In genomic region chr22:36405671-36406070, GRCh38 we compare ENCODE assay signal across 9 cellular contexts. TPM values are rescaled to one million over a fixed set of nuclear protein-coding genes. Genes with fewer than 3 reads are reported as not detected.
A peak's percentile ranks its signal among the peaks of the same experiment; 100 is the strongest.
DNase-seq lines count a peak whose midpoint lies in the region; ATAC-seq, FAIRE-seq and TF ChIP-seq lines count a peak whose summit lies in the region.
"Had no signal": no experiment of that assay in that cellular context is flagged by ENCODE, and none has a peak within 500 bp of the region (broad histone marks: within the 10 kb centered on the region; RNA-seq: fewer than 3 reads in every experiment).

No MANE protein-coding gene starts in this region.

- no peaks in the 10 kb centered on the region for H3K27me3 ChIP-seq in SJSA1 (replicated peaks)
- H3K27me3 ChIP-seq in GM12878 (replicated peaks in 1 of 2; ENCODE audit: control insufficient read depth in 2 of 2, insufficient read depth in 2 of 2, low read length in 1 of 2), result no peaks in the 10 kb centered on the region

- H3K4me1 Mint-ChIP-seq in stimulated activated memory B cell treated with anti-CD40 and anti-IgM and Interleukin-4, amounts not matched to agents 10 μg/mL and 1 μg/mL and 100 μg/mL, for 72 hours, result peaks cover 56% of the 10 kb centered on the region

- no peaks in the 10 kb centered on the region for H3K9me3 ChIP-seq in SJSA1 (replicated peaks)
- no peaks in the 10 kb centered on the region for H3K9me3 ChIP-seq in GM12878 (replicated peaks; ENCODE audit: control insufficient read depth, insufficient read depth, low read length)

- RAD21 ChIA-PET in GM12878 (lab: Charles Lee; ENCODE audit: unreplicated experiment), result no interaction called here

- CTCF ChIA-PET in GM12878 (lab: Yijun Ruan, JAX), result interaction anchor here (1.0 to 1.5 kb wide), 2 partner anchors 30 to 80 kb away, joined by 4 read pairs; no protein-coding TSS in a partner anchor

- TF ChIP-seq CTCF in GM12878 (IDR thresholded peaks at IDR 0.05 in 2 of 3, conservative IDR thresholded peaks at IDR 0.05 in 1 of 3; ENCODE audit: control insufficient read depth in 2 of 3, extremely low read depth in 1 of 3, insufficient read depth in 1 of 3, low read depth in 3 of 3, low read length in 3 of 3), result peak in 2 of 3 experiments; percentile 9 to 11; a peak in 1 of 6 replicates

- in situ Hi-C loops in GM12878 (cut with MboI), result no loop called here

- peak overlapping the region; percentile 85 for H3K27ac Mint-ChIP-seq in stimulated activated memory B cell treated with anti-CD40 and anti-IgM and Interleukin-4, amounts not matched to agents 10 μg/mL and 1 μg/mL and 100 μg/mL, for 72 hours

- TF ChIP-seq POLR2A in GM12878 (IDR thresholded peaks at IDR 0.05; ENCODE audit: low read depth, low read length), result no peak

- no peaks in the 10 kb centered on the region for H3K36me3 Mint-ChIP-seq in stimulated activated memory B cell treated with anti-CD40 and anti-IgM and Interleukin-4, amounts not matched to agents 10 μg/mL and 1 μg/mL and 100 μg/mL, for 72 hours

- DNase-seq in DMS79 treated with DMSO at 0.1 percent for 48 hours (lab: John Stamatoyannopoulos, UW) (peak; percentile 33), DMS79 (lab: John Stamatoyannopoulos, UW) (no peak), SJSA1 (ENCODE audit: low read depth in 1 of 2, low spot score in 2 of 2) (peak; percentile 52 to 64), GM12878 (ENCODE audit: low read depth, low spot score) (no peak), hippocampal formation (lab: John Stamatoyannopoulos, UW) (no peak), middle frontal gyrus (ENCODE audit: extremely low spot score, low spot score) (no peak)

- SMC1A ChIA-PET in GM12878 (lab: Charles Lee; ENCODE audit: uncharacterized antibody, unreplicated experiment), result interaction anchor here (1.0 to 1.4 kb wide), 2 partner anchors 26 to 47 kb away, joined by 3 read pairs; no protein-coding TSS in a partner anchor

- peak overlapping the region; percentile 64 for H3K27ac ChIP-seq in SJSA1
- 0 out of 2 replicates have a peak overlapping the region, but pooled peaks have one; percentile 2 for H3K27ac ChIP-seq in GM12878 (ENCODE audit: control insufficient read depth, insufficient read depth)
- H3K27ac ChIP-seq: 22Rv1 had no signal

- TF ChIP-seq RAD21 in GM12878 (IDR thresholded peaks at IDR 0.05; ENCODE audit: insufficient read depth, low read depth, low read length), result 0 out of 2 replicates have a peak, but pooled peaks have one; percentile 14

- no peaks in the 10 kb centered on the region for H4K20me1 ChIP-seq in GM12878 (ENCODE audit: control insufficient read depth, insufficient read depth)

- H3K4me3 Mint-ChIP-seq in stimulated activated memory B cell treated with anti-CD40 and anti-IgM and Interleukin-4, amounts not matched to agents 10 μg/mL and 1 μg/mL and 100 μg/mL, for 72 hours, result no peak overlapping the region

- H3K9ac ChIP-seq in GM12878 (ENCODE audit: control insufficient read depth, insufficient read depth, low read length), result no peak overlapping the region; the same call in 1 of the 2 replicates

- H3K36me3 ChIP-seq in SJSA1, result no peaks in the 10 kb centered on the region
- no peaks in the 10 kb centered on the region for H3K36me3 ChIP-seq in GM12878 (ENCODE audit: control insufficient read depth in 2 of 2, insufficient read depth in 2 of 2, low read length in 1 of 2)

- intact Hi-C loops in GM12878 (cut with micrococcal nuclease; ENCODE audit: unreplicated experiment), result no loop called here

- H3K4me1 ChIP-seq in SJSA1 (replicated peaks) (peaks cover 28% of the 10 kb centered on the region), GM12878 (ENCODE audit: control insufficient read depth, insufficient read depth, low read length) (peaks cover 12% of the 10 kb centered on the region)

- H3K79me2 ChIP-seq in GM12878 (ENCODE audit: control insufficient read depth, insufficient read depth, low read length), result no peaks in the 10 kb centered on the region

- peak overlapping the region; percentile 35 for H3K4me2 ChIP-seq in GM12878 (ENCODE audit: control insufficient read depth, insufficient read depth)

- whole genome bisulfite sequencing in GM12878 (ENCODE audit: insufficient coverage, insufficient replicate concordance, low lambda C conversion rate, missing lambda C conversion rate), result 1% methylated on average over 5 of the region's 5 CpGs

- H3K4me3 ChIP-seq in SJSA1 (no peak overlapping the region), GM12878 (no peak overlapping the region)

- H2AFZ ChIP-seq in GM12878 (ENCODE audit: control insufficient read depth, low read depth, low read length), result peak overlapping the region; percentile 77

- H3K9me3 Mint-ChIP-seq in stimulated activated memory B cell treated with anti-CD40 and anti-IgM and Interleukin-4, amounts not matched to agents 10 μg/mL and 1 μg/mL and 100 μg/mL, for 72 hours, result no peaks in the 10 kb centered on the region

- no peaks in the 10 kb centered on the region for H3K27me3 Mint-ChIP-seq in stimulated activated memory B cell treated with anti-CD40 and anti-IgM and Interleukin-4, amounts not matched to agents 10 μg/mL and 1 μg/mL and 100 μg/mL, for 72 hours

- no peak for FAIRE-seq in GM12878 (lab: Jason Lieb, UNC)

- TF ChIP-seq EP300 in GM12878 (IDR thresholded peaks at IDR 0.05; ENCODE audit: borderline replicate concordance in 1 of 2, control insufficient read depth in 1 of 2, low read depth in 2 of 2, low read length in 2 of 2), result no peak

- ATAC-seq in GM12878 (peak; percentile 75), GM21529 (IDR thresholded peaks at IDR 0.05; ENCODE audit: unreplicated experiment) (no peak)
- peak; percentile 86 for ATAC-seq in stimulated activated memory B cell treated with anti-CD40 and anti-IgM and Interleukin-4, amounts not matched to agents 10 μg/mL and 1 μg/mL and 100 μg/mL, for 72 hours

- POLR2A ChIA-PET in GM12878 (lab: Charles Lee), result interaction anchor here (0.6 kb wide), 3 partner anchors 25 to 916 kb away, joined by 3 to 6 read pairs (median 3); no protein-coding TSS in a partner anchor

- no TSS peak for BruUV-seq in GM12878 (replicated peaks; lab: Mats Ljungman, UMichigan)

TF ChIP-seq in GM12878, 131 proteins besides CTCF, POLR2A, EP300 and RAD21:
- TF ChIP-seq SIN3A (IDR thresholded peaks at IDR 0.05; ENCODE audit: low read depth, low read length) (no peak), RUNX3 (IDR thresholded peaks at IDR 0.05; ENCODE audit: low read length) (peak; percentile 55)

RNA-seq across cellular contexts. Expression of gene MYH9, which starts 17.9 kb away (rescaled TPM):
- 510 and 668 TPM in 2 replicates for total RNA-seq in SJSA1 (2014; rRNA removed; shearing (Covaris generic))
- 209 and 215 TPM in 2 replicates for total RNA-seq in GM12878 (2013; cell fraction: nucleolus; rRNA removed)
- total RNA-seq in GM12878 (2014; rRNA removed), result 185 and 216 TPM in 2 replicates
- total RNA-seq in GM12878 (2014; rRNA removed; fragmentation: Illumina TruSeq; extraction: Trizol), result 82.8 and 83.1 TPM in 2 replicates
- 497 and 525 TPM in 2 replicates for total RNA-seq in GM12878 (2021)
- 79.9 TPM for polyA plus RNA-seq in GM12878 (2011; ENCODE audit: low read depth)
- 42.4 and 98.6 TPM in 2 replicates for polyA plus RNA-seq in GM12878 (2011; rRNA removed)
- 51.0 and 59.8 TPM in 2 replicates for polyA plus RNA-seq in GM12878 (2011; cell fraction: cytosol; rRNA removed)
- 91.7 and 127 TPM in 2 replicates for polyA plus RNA-seq in GM12878 (2011; cell fraction: nucleus; rRNA removed)
- 154 and 166 TPM in 2 replicates for polyA plus RNA-seq in GM12878 (2012)
- polyA plus RNA-seq in GM12878 (2014; fragmentation: Illumina TruSeq; extraction: Trizol), result 123 and 125 TPM in 2 replicates
- 1 to 10 TPM; 5.1 to 8.1 TPM for polyA plus RNA-seq in GM12878 (2014; fragmentation: Nextera tagmentation; extraction: Ambion mirVana)
- polyA plus RNA-seq in GM12878 (2014; rRNA removed), result 165 and 198 TPM in 2 replicates
- polyA plus RNA-seq in GM12878 (2016; fragmentation: Nextera tagmentation; extraction: Ambion mirVana), result 100 to 1,000 TPM; 228 to 236 TPM
- polyA minus RNA-seq in GM12878 (2011; rRNA and poly(A)+ RNA removed), result 168 and 298 TPM in 2 replicates
- 91.7 and 100 TPM in 2 replicates for polyA minus RNA-seq in GM12878 (2011; cell fraction: cytosol; rRNA and poly(A)+ RNA removed)
- polyA minus RNA-seq in GM12878 (2011; cell fraction: nucleus; rRNA and poly(A)+ RNA removed), result 54.6 and 83.0 TPM in 2 replicates

Comparison
In these comparisons a context has a peak if more than half of its experiments do, and no peak if none do; other contexts are left out.
1. DNase-seq: peak in DMS79 treated with DMSO at 0.1 percent for 48 hours (single experiment) and SJSA1 (2 of 2); none in DMS79 (single experiment), GM12878 (single experiment), hippocampal formation (0 of 2) and middle frontal gyrus (single experiment).